In genomic region chr14:56333361-56334279, GRCh38 we compare ENCODE assay signal across 1 cellular context.
TF ChIP-seq lines count a peak whose summit lies in the region.

No MANE protein-coding gene starts in this region.

TF ChIP-seq in K562, 482 proteins besides CTCF, POLR2A, EP300 and RAD21 (continued from another document and continues in another):
- TF ChIP-seq ZNF639 (CRISPR knock-in tag; conservative IDR thresholded peaks at IDR 0.05 in 1 of 2, IDR thresholded peaks at IDR 0.05 in 1 of 2) (peak in 1 of 2 experiments; percentile 56; a peak in 1 of 4 replicates), ZC3H4 (CRISPR knock-in tag; IDR thresholded peaks at IDR 0.05; ENCODE audit: borderline replicate concordance) (no peak), ZNF23 (CRISPR knock-in tag; IDR thresholded peaks at IDR 0.05) (no peak), ZEB2 (IDR thresholded peaks at IDR 0.05) (no peak), USF2 (CRISPR knock-in tag; IDR thresholded peaks at IDR 0.05) (no peak), PHB (CRISPR knock-in tag; IDR thresholded peaks at IDR 0.05) (no peak), HMG20B (CRISPR knock-in tag; IDR thresholded peaks at IDR 0.05) (no peak), NFE2 (IDR thresholded peaks at IDR 0.05; ENCODE audit: low read depth) (peak; percentile 29; the same call in 1 of the 2 replicates), ZNF174 (CRISPR knock-in tag; IDR thresholded peaks at IDR 0.05) (no peak), NBN (IDR thresholded peaks at IDR 0.05; ENCODE audit: low read depth) (no peak), NCOR1 (IDR thresholded peaks at IDR 0.05) (no peak), MGA (IDR thresholded peaks at IDR 0.05) (peak; percentile 44; the same call in 1 of the 2 replicates), HOMEZ (CRISPR knock-in tag; IDR thresholded peaks at IDR 0.05) (no peak), STAT5B (CRISPR knock-in tag; IDR thresholded peaks at IDR 0.05) (no peak), ZNF592 (IDR thresholded peaks at IDR 0.05) (peak; percentile 65; the same call in 1 of the 2 replicates), ZKSCAN8 (CRISPR knock-in tag; IDR thresholded peaks at IDR 0.05) (peak; percentile 58; the same call in 1 of the 2 replicates), RNF2 (IDR thresholded peaks at IDR 0.05) (no peak), HOXB6 (CRISPR knock-in tag; IDR thresholded peaks at IDR 0.05; ENCODE audit: borderline replicate concordance) (no peak), CHD4 (IDR thresholded peaks at IDR 0.05; ENCODE audit: insufficient read depth, insufficient replicate concordance, low read depth, low read length, poor library complexity, severe bottlenecking) (no peak), ZNF431 (CRISPR knock-in tag; IDR thresholded peaks at IDR 0.05) (no peak), CXXC5 (CRISPR knock-in tag; IDR thresholded peaks at IDR 0.05) (0 out of 2 replicates have a peak, but pooled peaks have one; percentile 11), ZNF175 (CRISPR knock-in tag; IDR thresholded peaks at IDR 0.05; ENCODE audit: low read depth) (peak; percentile 61), NR2C2 (CRISPR knock-in tag; IDR thresholded peaks at IDR 0.05) (no peak), NR2C2 (tag; IDR thresholded peaks at IDR 0.05) (peak; percentile 35; the same call in 1 of the 2 replicates), ZNF584 (CRISPR knock-in tag; IDR thresholded peaks at IDR 0.05; ENCODE audit: low read depth) (0 out of 2 replicates have a peak, but pooled peaks have one; percentile 15), ZNF347 (CRISPR knock-in tag; IDR thresholded peaks at IDR 0.05; ENCODE audit: low read depth) (no peak), ZBTB12 (CRISPR knock-in tag; IDR thresholded peaks at IDR 0.05) (no peak), L3MBTL2 (IDR thresholded peaks at IDR 0.05) (peak; percentile 24; the same call in 1 of the 2 replicates), NR1H2 (CRISPR knock-in tag; IDR thresholded peaks at IDR 0.05) (no peak), SMAD4 (CRISPR knock-in tag; conservative IDR thresholded peaks at IDR 0.05) (0 out of 2 replicates have a peak, but pooled peaks have one; percentile 32), ZMIZ1 (IDR thresholded peaks at IDR 0.05; ENCODE audit: low read depth in 2 of 2, low read length in 2 of 2) (no peak), ZSCAN32 (CRISPR knock-in tag; IDR thresholded peaks at IDR 0.05) (no peak), SIX5 (IDR thresholded peaks at IDR 0.05; ENCODE audit: borderline replicate concordance in 1 of 2, insufficient read depth in 1 of 2, low read depth in 1 of 2, low read length in 2 of 2) (no peak), RBBP5 (IDR thresholded peaks at IDR 0.05; ENCODE audit: borderline replicate concordance, insufficient read depth, low read length, poor library complexity, severe bottlenecking) (no peak), ETV1 (tag; conservative IDR thresholded peaks at IDR 0.05; ENCODE audit: low read depth) (peak; percentile 60; the same call in 1 of the 2 replicates)
